In the genomic region with DNA sequence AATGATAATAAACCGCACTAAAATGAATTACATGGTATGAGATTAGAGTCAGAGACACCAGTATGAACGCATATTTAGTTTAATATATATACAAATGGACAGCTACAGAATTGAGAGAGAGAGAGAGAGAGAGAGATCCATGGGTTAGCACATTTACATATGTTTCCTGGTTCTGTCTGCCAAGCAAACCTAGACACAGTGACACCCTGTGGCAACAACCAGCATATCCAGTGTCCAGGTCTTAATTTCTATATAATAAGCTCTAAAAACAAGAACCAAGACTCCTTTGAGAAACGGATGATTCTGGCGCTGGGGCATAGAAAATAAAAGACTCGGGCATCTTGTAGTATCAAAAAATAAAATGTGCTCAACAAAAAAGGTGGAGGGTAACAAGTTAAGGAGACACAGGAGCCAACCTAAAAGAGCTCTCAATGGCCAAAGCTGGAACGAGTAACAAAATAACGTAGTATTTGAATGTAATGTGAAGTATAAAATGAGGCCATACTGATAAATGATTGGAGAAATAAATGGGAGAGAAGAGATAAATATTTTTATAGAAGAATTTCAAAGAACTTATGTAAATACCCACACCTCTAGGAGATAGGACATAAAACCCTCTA, we compare ENCODE assay signal across 8 cellular contexts.
DNase-seq lines count a peak whose midpoint lies in the region; ATAC-seq, FAIRE-seq and TF ChIP-seq lines count a peak whose summit lies in the region.

No MANE protein-coding gene starts in this region.

- H3K23ac ChIP-seq in H9 (ENCODE audit: insufficient read length, low read depth, low read length) = no peak overlapping the region

- no peak overlapping the region for H3T11ph ChIP-seq in H9 (ENCODE audit: low read length)

- dilution Hi-C loops in mammary epithelial cell (cut with HindIII; ENCODE audit: low sequenced_read_pairs) = no loop called here

- H3K4me1 ChIP-seq in H9 (ENCODE audit: insufficient read depth, low read length) (no peaks in the 10 kb centered on the region), mammary epithelial cell (ENCODE audit: insufficient read depth, low read length) (no peaks in the 10 kb centered on the region), HepG2 (ENCODE audit: insufficient read depth, low read length) (no peaks in the 10 kb centered on the region), stomach (peaks cover 0 to 9% (median 0%) of the 10 kb centered on the region in 4 donors)

- H3K27me3 ChIP-seq in H9 (ENCODE audit: insufficient read depth, low read length) = no peaks in the 10 kb centered on the region
- H3K27me3 ChIP-seq in SU-DHL-6 (ENCODE audit: low read length) = no peaks in the 10 kb centered on the region
- H3K27me3 ChIP-seq in mammary epithelial cell (ENCODE audit: insufficient read depth, low read length) = no peaks in the 10 kb centered on the region
- no peaks in the 10 kb centered on the region; a peak in 1 of 5 replicates for H3K27me3 ChIP-seq in HepG2 (ENCODE audit: control insufficient read depth in 1 of 2, insufficient read depth in 2 of 2, low read length in 2 of 2)
- no peaks in the 10 kb centered on the region for H3K27me3 ChIP-seq in stomach

- H3K56ac ChIP-seq in H9 (ENCODE audit: insufficient read length, low read depth, low read length) = no peak overlapping the region

- no peaks in the 10 kb centered on the region; a peak in 1 of 5 replicates for H3K9me3 Mint-ChIP-seq in H9

- no peaks in the 10 kb centered on the region for H3K4me1 Mint-ChIP-seq in H9

- DNase-seq in NCI-H345 (lab: John Stamatoyannopoulos, UW) = peak; percentile 23
- no peak for DNase-seq in NCI-H345 treated with DMSO at 0.1 percent for 48 hours (lab: John Stamatoyannopoulos, UW; ENCODE audit: unreplicated experiment)
- peak; percentile 42 for DNase-seq in H9
- DNase-seq in LoVo (ENCODE audit: low spot score) = peak; percentile 47
- peak; percentile 45 for DNase-seq in mammary epithelial cell
- peak; percentile 54 for DNase-seq in HepG2 (ENCODE audit: low spot score)
- DNase-seq in stomach = peak; percentile 50

- no peaks in the 10 kb centered on the region for H3K79me2 ChIP-seq in H9 (ENCODE audit: insufficient read depth, low read length)
- H3K79me2 ChIP-seq in SU-DHL-6 (ENCODE audit: insufficient read depth, low read length) = no peaks in the 10 kb centered on the region
- H3K79me2 ChIP-seq in mammary epithelial cell (ENCODE audit: insufficient read depth, low read length) = no peaks in the 10 kb centered on the region
- H3K79me2 ChIP-seq in HepG2 (ENCODE audit: insufficient read depth, low read length) = no peaks in the 10 kb centered on the region

- H2AFZ ChIP-seq in H9 (ENCODE audit: low read length) = no peak overlapping the region
- H2AFZ ChIP-seq in SU-DHL-6 (ENCODE audit: low read depth, low read length, severe bottlenecking) = peak overlapping the region; percentile 49
- H2AFZ ChIP-seq in mammary epithelial cell (ENCODE audit: low read depth, low read length) = no peak overlapping the region
- H2AFZ ChIP-seq in HepG2 (ENCODE audit: low read length) = no peak overlapping the region

- H4K5ac ChIP-seq in H9 (ENCODE audit: insufficient read length, low read depth, low read length) = no peak overlapping the region

- H3K36me3 Mint-ChIP-seq in H9 (ENCODE audit: insufficient read depth in 1 of 3, low read depth in 3 of 3) = peaks cover 0 to 10% (median 0%) of the 10 kb centered on the region in 3 experiments; a peak in 3 of 7 replicates

- H3K79me1 ChIP-seq in H9 (ENCODE audit: insufficient read depth, low read depth, low read length, poor library complexity, severe bottlenecking) = no peaks in the 10 kb centered on the region

- H3K14ac ChIP-seq in H9 (ENCODE audit: insufficient read depth, low read length) = no peak overlapping the region

- no peak overlapping the region for H2BK12ac ChIP-seq in H9 (ENCODE audit: insufficient read length, low read depth, low read length)

- H2BK15ac ChIP-seq in H9 (ENCODE audit: low read depth, low read length) = no peak overlapping the region

- CTCF ChIA-PET in mammary epithelial cell (lab: Charles Lee; ENCODE audit: low non-redundant PET) (interaction anchor here (0.5 to 1.2 kb wide), 6 partner anchors 19 to 568 kb away, joined by 3 to 42 read pairs (median 4); no protein-coding TSS in a partner anchor), HepG2 (lab: Yijun Ruan, JAX; ENCODE audit: low intra/inter-chr PET ratio, low total read pairs) (interaction anchor here (1.1 to 2.5 kb wide), 4 partner anchors 110 to 584 kb away, joined by 3 to 28 read pairs (median 6); no protein-coding TSS in a partner anchor)

- H3K4me2 ChIP-seq in H9 (ENCODE audit: insufficient read depth, insufficient read length, low read length) (no peak overlapping the region), SU-DHL-6 (ENCODE audit: low read depth, low read length, poor library complexity, severe bottlenecking) (no peak overlapping the region), mammary epithelial cell (ENCODE audit: insufficient read depth, low read depth, low read length) (no peak overlapping the region), HepG2 (ENCODE audit: low read depth, low read length) (no peak overlapping the region)

- H3K9ac ChIP-seq in H9 (ENCODE audit: extremely low read depth, insufficient read length, low read length) (no peak overlapping the region), SU-DHL-6 (ENCODE audit: low read length) (no peak overlapping the region), mammary epithelial cell (ENCODE audit: insufficient read depth, low read length) (no peak overlapping the region), HepG2 (ENCODE audit: insufficient read depth, low read depth, low read length) (no peak overlapping the region)

- ATAC-seq in HepG2 = peak; percentile 91

- TF ChIP-seq CTCF in H9 (conservative IDR thresholded peaks at IDR 0.05) (peak; percentile 77), SU-DHL-6 (IDR thresholded peaks at IDR 0.05; ENCODE audit: insufficient read depth, low read length, poor library complexity, severe bottlenecking) (peak; percentile 74), mammary epithelial cell (conservative IDR thresholded peaks at IDR 0.05 in 1 of 2, IDR thresholded peaks at IDR 0.05 in 1 of 2; ENCODE audit: extremely low read depth in 1 of 2, insufficient read depth in 1 of 2, low read depth in 1 of 2, low read length in 2 of 2) (peak; percentile 73 to 74), HepG2 (CRISPR knock-in tag; IDR thresholded peaks at IDR 0.05) (peak; percentile 65), stomach (IDR thresholded peaks at IDR 0.05) (peak in 5 of 7 experiments; percentile 9 to 56 (median 41))

- no peak overlapping the region for H3K18ac ChIP-seq in H9 (ENCODE audit: insufficient read length, low read depth, low read length)

- in situ Hi-C loops in mammary epithelial cell (cut with MboI; ENCODE audit: low sequenced_read_pairs in 2 of 2) (loop anchor here (5.0 to 25.0 kb wide), 3 partner anchors 194 to 579 kb away; no protein-coding TSS in a partner anchor), HepG2 (cut with HindIII; ENCODE audit: extremely low pct_ligation_motif_present, low pct_unique_long_range_greater_than_20kb) (loop anchor here (25.0 kb wide), 1 partner anchor 579 kb away; no protein-coding TSS in a partner anchor)

- no peaks in the 10 kb centered on the region for H3K9me3 ChIP-seq in H9 (ENCODE audit: control insufficient read depth, low read depth, low read length)
- no peaks in the 10 kb centered on the region for H3K9me3 ChIP-seq in SU-DHL-6 (ENCODE audit: insufficient read depth, low read length)
- H3K9me3 ChIP-seq in mammary epithelial cell (replicated peaks; ENCODE audit: insufficient read depth, low read length) = no peaks in the 10 kb centered on the region
- no peaks in the 10 kb centered on the region for H3K9me3 ChIP-seq in HepG2 (ENCODE audit: low read length)
- no peaks in the 10 kb centered on the region for H3K9me3 ChIP-seq in stomach

- no peak overlapping the region for H2BK20ac ChIP-seq in H9 (ENCODE audit: low read depth, low read length, poor library complexity, severe bottlenecking)

- H3K27me3 Mint-ChIP-seq in H9 (ENCODE audit: low read depth) = no peaks in the 10 kb centered on the region

- H4K20me1 ChIP-seq in H9 (ENCODE audit: control insufficient read depth, insufficient read depth, insufficient read length) (no peaks in the 10 kb centered on the region), SU-DHL-6 (ENCODE audit: low read depth, low read length) (no peaks in the 10 kb centered on the region), mammary epithelial cell (ENCODE audit: insufficient read depth, low read length) (no peaks in the 10 kb centered on the region), HepG2 (ENCODE audit: insufficient read depth, low read length) (no peaks in the 10 kb centered on the region; the same call in 1 of the 2 replicates)

- peak; percentile 36 for FAIRE-seq in HepG2 (lab: Jason Lieb, UNC)

- WGBS in H9 (ENCODE audit: extremely low coverage, insufficient read length, low lambda C conversion rate) = no CpG with 5 or more reads among the region's 7 CpGs
- WGBS in mammary epithelial cell (ENCODE audit: low coverage, missing lambda C conversion rate) = 66% methylated on average over 7 of the region's 7 CpGs
- 52% methylated on average over 7 of the region's 7 CpGs for WGBS in HepG2 (ENCODE audit: low lambda C conversion rate)
- WGBS in stomach, 5 donors = 73 to 89% (median 76%) methylated on average over 7 of the region's 7 CpGs

- no peak overlapping the region for H2BK5ac ChIP-seq in H9 (ENCODE audit: insufficient read length, low read length)

- H3K4me3 Mint-ChIP-seq in H9 = no peak overlapping the region

- H3K4me3 ChIP-seq in SU-DHL-6 (ENCODE audit: insufficient read depth, low read length, poor library complexity, severe bottlenecking) (no peak overlapping the region), mammary epithelial cell (replicated peaks in 1 of 3; ENCODE audit: insufficient read depth in 1 of 3, low read depth in 2 of 3, low read length in 3 of 3) (no peak overlapping the region), HepG2 (replicated peaks in 1 of 3; ENCODE audit: insufficient read depth in 1 of 3, low read depth in 2 of 3, low read length in 3 of 3) (no peak overlapping the region), stomach (no peak overlapping the region)

- POLR2A ChIA-PET in HepG2 (lab: Yijun Ruan, JAX) = no interaction called here

- H3K27ac Mint-ChIP-seq in H9 = no peak overlapping the region

- TF ChIP-seq EP300 in HepG2 (IDR thresholded peaks at IDR 0.05; ENCODE audit: low read depth in 2 of 2, low read length in 2 of 2) (no peak), HepG2 (CRISPR knock-in tag; IDR thresholded peaks at IDR 0.05; ENCODE audit: borderline replicate concordance) (no peak), stomach (IDR thresholded peaks at IDR 0.05) (no peak)

- H3K27ac ChIP-seq in H9 (ENCODE audit: insufficient read length, low read depth, low read length) = no peak overlapping the region
- no peak overlapping the region for H3K27ac ChIP-seq in SU-DHL-6 (ENCODE audit: low read depth, low read length)
- H3K27ac ChIP-seq in mammary epithelial cell (ENCODE audit: insufficient read depth, low read depth, low read length) = no peak overlapping the region
- no peak overlapping the region for H3K27ac ChIP-seq in HepG2 (ENCODE audit: extremely low read length, insufficient read depth, low read length)
- no peak overlapping the region for H3K27ac ChIP-seq in stomach

- H3K36me3 ChIP-seq in SU-DHL-6 (ENCODE audit: low read length) (no peaks in the 10 kb centered on the region), mammary epithelial cell (ENCODE audit: insufficient read depth, low read length) (no peaks in the 10 kb centered on the region), HepG2 (replicated peaks in 1 of 2; ENCODE audit: control insufficient read depth in 1 of 2, insufficient read depth in 2 of 2, low read length in 2 of 2) (no peaks in the 10 kb centered on the region), stomach (no peaks in the 10 kb centered on the region)

- no peak overlapping the region for H4K8ac ChIP-seq in H9 (replicated peaks; ENCODE audit: insufficient read length, low read depth, low read length)

- no peak overlapping the region for H2BK120ac ChIP-seq in H9 (ENCODE audit: low read depth, low read length, poor library complexity, severe bottlenecking)

- intact Hi-C loops in mammary epithelial cell (cut with micrococcal nuclease) = loop anchor here (1.0 to 5.0 kb wide), 4 partner anchors 109 to 584 kb away; no protein-coding TSS in a partner anchor
- intact Hi-C loops in HepG2 (cut with micrococcal nuclease; ENCODE audit: unreplicated experiment) = loop anchor here (1.0 to 5.0 kb wide), 5 partner anchors 109 to 584 kb away; no protein-coding TSS in a partner anchor
- intact Hi-C loops in stomach (cut with DNase I; ENCODE audit: low total_unique reads) = no loop called here

- BruUV-seq in mammary epithelial cell (replicated peaks; lab: Mats Ljungman, UMichigan) = no TSS peak
- BruUV-seq in HepG2 (replicated peaks; lab: Mats Ljungman, UMichigan) = no TSS peak

- TF ChIP-seq POLR2A in HepG2 (IDR thresholded peaks at IDR 0.05; ENCODE audit: insufficient read depth in 1 of 2, low read depth in 2 of 2, low read length in 2 of 2) (no peak), stomach (IDR thresholded peaks at IDR 0.05) (no peak)

- no peaks in the 10 kb centered on the region for H3F3A ChIP-seq in SU-DHL-6 (ENCODE audit: insufficient read depth)

- 0 out of 2 replicates have a peak, but pooled peaks have one; percentile 35 for TF ChIP-seq RAD21 in HepG2 (CRISPR knock-in tag; IDR thresholded peaks at IDR 0.05)

- no peak overlapping the region for H4K91ac ChIP-seq in H9 (ENCODE audit: insufficient read length, low read depth, low read length)

- no peaks in the 10 kb centered on the region for H3K23me2 ChIP-seq in H9 (ENCODE audit: insufficient read length, low read depth, low read length, poor library complexity, severe bottlenecking)

- no peak overlapping the region for H2AK5ac ChIP-seq in H9 (ENCODE audit: insufficient read length, low read length)

- no peak overlapping the region for H3K4ac ChIP-seq in H9 (ENCODE audit: low read depth, low read length)

- no peaks in the 10 kb centered on the region for H3K9me2 ChIP-seq in SU-DHL-6 (replicated peaks; ENCODE audit: insufficient read depth, low read length)
